In the genomic region with DNA sequence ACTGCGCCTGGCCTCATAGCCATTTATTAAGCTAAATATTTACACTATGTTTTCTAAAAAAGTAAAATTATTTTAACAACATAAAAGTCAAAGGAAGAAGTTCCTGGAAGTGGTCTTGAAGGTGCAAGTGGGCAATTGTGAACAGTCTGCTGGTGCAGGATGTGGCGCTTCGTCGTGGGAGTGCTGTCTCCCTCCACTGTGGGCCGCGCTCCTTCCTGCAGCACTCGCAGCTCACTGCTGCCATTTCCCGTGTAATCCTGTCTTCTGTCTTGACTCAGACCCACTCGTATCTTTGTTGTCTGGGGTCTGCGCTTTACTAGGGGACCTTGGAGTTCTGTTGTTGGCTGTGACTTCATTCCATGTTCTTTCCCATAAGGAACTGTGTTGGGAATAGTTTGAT, we compare ENCODE assay signal across 16 cellular contexts. TPM values are rescaled to one million over a fixed set of nuclear protein-coding genes. Genes with fewer than 3 reads are reported as not detected.
A peak's percentile ranks its signal among the peaks of the same experiment; 100 is the strongest.
DNase-seq lines count a peak whose midpoint lies in the region; ATAC-seq and TF ChIP-seq lines count a peak whose summit lies in the region.
"Had no signal": no experiment of that assay in that cellular context is flagged by ENCODE, and none has a peak within 500 bp of the region (broad histone marks: within the 10 kb centered on the region; RNA-seq: fewer than 3 reads in every experiment).

No MANE protein-coding gene starts in this region.

- no peaks in the 10 kb centered on the region for H3K27me3 ChIP-seq in stomach
- H3K27me3 ChIP-seq: body of pancreas had no signal

- no peaks in the 10 kb centered on the region for H3K36me3 ChIP-seq in stomach

- no peak overlapping the region for H3K4me3 ChIP-seq in stomach
- H3K4me3 ChIP-seq: body of pancreas, GM23338 had no signal

- peaks cover 14% of the 10 kb centered on the region for H3K36me3 Mint-ChIP-seq in activated T-cell treated with anti-CD3 and anti-CD28 coated beads, Interleukin-2, amount 50 U/mL, for 24 hours (ENCODE audit: low read depth)
- peaks cover 5 to 10% (median 7%) of the 10 kb centered on the region in 3 donors for H3K36me3 Mint-ChIP-seq in immature natural killer cell

- no peaks in the 10 kb centered on the region for H3K4me1 ChIP-seq in stomach
- H3K4me1 ChIP-seq: body of pancreas had no signal

- H3K4me1 Mint-ChIP-seq in activated T-cell treated with anti-CD3 and anti-CD28 coated beads, Interleukin-2, amount 50 U/mL, for 24 hours (ENCODE audit: low read depth) = peaks cover 82% of the 10 kb centered on the region
- peaks cover 97 to 98% of the 10 kb centered on the region in 2 donors for H3K4me1 Mint-ChIP-seq in immature natural killer cell
- H3K4me1 Mint-ChIP-seq: endodermal cell had no signal

- DNase-seq in T follicular helper cell (ENCODE audit: low read depth) (peak; percentile 13), immature natural killer cell (peak; percentile 75 to 80 (median 78)), stomach (peak; percentile 29), EL (no peak), NCI-H2171 treated with DMSO at 0.1 percent for 48 hours (lab: John Stamatoyannopoulos, UW) (no peak)
- DNase-seq in activated T-cell treated with anti-CD3 and anti-CD28 coated beads, Interleukin-2, amount 50 U/mL, for 24 hours = peak; percentile 52
- DNase-seq: GF-D8, NCI-H2029, NCI-H748 treated with DMSO at 0.1 percent for 48 hours, T1000 had no signal

- no peak overlapping the region for H3K27ac ChIP-seq in stomach
- H3K27ac ChIP-seq: body of pancreas had no signal

- no peak for TF ChIP-seq CTCF in stomach (IDR thresholded peaks at IDR 0.05)

- no peak overlapping the region for H3K27ac Mint-ChIP-seq in activated T-cell treated with anti-CD3 and anti-CD28 coated beads, Interleukin-2, amount 50 U/mL, for 24 hours
- peak overlapping the region; percentile 84 to 98 (median 94) for H3K27ac Mint-ChIP-seq in immature natural killer cell
- H3K27ac Mint-ChIP-seq: endodermal cell, GM23338, progenitor cell of endocrine pancreas had no signal

- no peak for ATAC-seq in HG02610 (IDR thresholded peaks at IDR 0.05; ENCODE audit: unreplicated experiment)
- ATAC-seq: body of pancreas, GM23338, Right ventricle myocardium inferior had no signal

- peaks cover 2% of the 10 kb centered on the region for H3K9me3 Mint-ChIP-seq in activated T-cell treated with anti-CD3 and anti-CD28 coated beads, Interleukin-2, amount 50 U/mL, for 24 hours
- peaks cover 0 to 2% (median 0%) of the 10 kb centered on the region in 6 donors for H3K9me3 Mint-ChIP-seq in immature natural killer cell

- 74 to 87% (median 82%) methylated on average over 10 of the region's 10 CpGs for WGBS in stomach, 5 donors

- H3K4me3 Mint-ChIP-seq in activated T-cell treated with anti-CD3 and anti-CD28 coated beads, Interleukin-2, amount 50 U/mL, for 24 hours = no peak overlapping the region
- H3K4me3 Mint-ChIP-seq in immature natural killer cell = peak overlapping the region; percentile 75 to 88 (median 82)
- H3K4me3 Mint-ChIP-seq: endodermal cell, GM23338 had no signal

- H3K27me3 Mint-ChIP-seq in activated T-cell treated with anti-CD3 and anti-CD28 coated beads, Interleukin-2, amount 50 U/mL, for 24 hours = no peaks in the 10 kb centered on the region
- peaks cover 4 to 16% (median 15%) of the 10 kb centered on the region in 3 donors for H3K27me3 Mint-ChIP-seq in immature natural killer cell (ENCODE audit: low read depth in 3 of 3)
- H3K27me3 Mint-ChIP-seq: progenitor cell of endocrine pancreas had no signal

- H3K9me3 ChIP-seq in stomach = peaks cover 0 to 6% (median 0%) of the 10 kb centered on the region in 4 donors
- H3K9me3 ChIP-seq: body of pancreas had no signal

- intact Hi-C loops in stomach (cut with DNase I; ENCODE audit: low total_unique reads) = no loop called here

- TF ChIP-seq EP300 in stomach (IDR thresholded peaks at IDR 0.05) = no peak

- TF ChIP-seq POLR2A in stomach (IDR thresholded peaks at IDR 0.05) = no peak

RNA-seq across cellular contexts. Expression of a gene that starts 56.3 kb away (rescaled TPM):
- polyA plus RNA-seq in immature natural killer cell (10 to 100 TPM; 24.4 to 68.7 (median 25.4) TPM), stomach (1 to 10 TPM in 1 of 3 donors, under 1 TPM in 2; 0.62 to 2.0 (median 0.85) TPM)
- 10 to 100 TPM in 1 of 5 donors, 1 to 10 TPM in 2, under 1 TPM in 1, not detected in 1; 0.45 to 13.3 (median 8.7) TPM for total RNA-seq in stomach

Comparison
In these comparisons a context has a peak if more than half of its experiments do, and no peak if none do; other contexts are left out.
1. DNase-seq: peak in T follicular helper cell (single experiment), activated T-cell treated with anti-CD3 and anti-CD28 coated beads, Interleukin-2, amount 50 U/mL, for 24 hours (single experiment), immature natural killer cell (3 of 3) and stomach (single experiment); none in EL (single experiment) and NCI-H2171 treated with DMSO at 0.1 percent for 48 hours (single experiment).
2. RNA of a gene that starts 56.3 kb away (polyA plus RNA-seq): 24.4 to 68.7 TPM in immature natural killer cell; 0.62 to 2.0 TPM in stomach; every median in the first group is over 4 times any median in the second.